Comparison of ENCODE assay signal across 28 cellular contexts in the genomic region with DNA sequence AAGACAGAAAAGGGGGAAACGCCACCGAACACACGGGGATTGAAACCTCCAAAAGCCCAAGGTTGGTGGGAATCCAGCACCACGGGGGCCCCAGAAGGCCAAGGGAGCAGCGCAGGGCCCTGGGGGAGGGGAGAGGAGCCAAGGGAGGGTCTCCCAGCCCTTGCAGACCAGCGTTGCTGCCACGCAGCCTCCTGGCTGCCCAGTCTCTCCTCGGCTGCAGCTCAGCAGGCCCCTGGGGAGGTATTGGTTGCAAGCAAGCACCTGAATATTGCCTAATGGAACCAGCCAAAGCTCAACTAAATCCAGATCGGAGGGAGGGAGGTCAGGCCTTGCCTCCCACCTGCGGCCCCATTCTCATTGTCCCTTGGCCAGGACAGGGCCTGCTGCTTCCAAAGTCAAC.
"Had no signal": no experiment of that assay in that cellular context is flagged by ENCODE, and none has a peak within 500 bp of the region (broad histone marks: within the 10 kb centered on the region; RNA-seq: fewer than 3 reads in every experiment).

No MANE protein-coding gene starts in this region.

- H3K36me3 Mint-ChIP-seq: natural killer cell, neural progenitor cell, type B pancreatic cell had no signal

- DNase-seq: naive thymus-derived CD4-positive, alpha-beta T cell; natural killer cell; occipital lobe; ovary; psoas muscle; right cardiac atrium; sigmoid colon; small intestine; stimulated activated CD4-positive, alpha-beta T cell treated with anti-CD3 and anti-CD28 coated beads, Interleukin-15, amount 100 ng/mL, for 24 hours; stimulated activated CD4-positive, alpha-beta T cell treated with anti-CD3 and anti-CD28 coated beads, Interleukin-2, amount 100 ng/mL, for 24 hours; stimulated activated CD4-positive, alpha-beta T cell treated with anti-CD3 and anti-CD28 coated beads, Interleukin-2, amount 100 ng/mL, for 48 hours; stimulated activated CD4-positive, alpha-beta T cell treated with anti-CD3 and anti-CD28 coated beads, Interleukin-4, amount 100 ng/mL, for 24 hours; stimulated activated naive CD4-positive, alpha-beta T cell; stimulated activated naive CD8-positive, alpha-beta T cell treated with anti-CD3 and anti-CD28 coated beads, Interleukin-15, amount 100 ng/mL, for 72 hours; stimulated activated naive CD8-positive, alpha-beta T cell treated with anti-CD3 and anti-CD28 coated beads, Interleukin-15, Interleukin-2, amounts not matched to agents 100 U/mL and 50 U/mL, for 24 hours; substantia nigra; testis; tibial artery; transverse colon; uterus had no signal

- H3K27ac ChIP-seq: neural progenitor cell, ovary, parathyroid adenoma, psoas muscle, right lobe of liver, sigmoid colon, suprapubic skin, testis, tibial artery, transverse colon, uterus had no signal

- H3K4me1 ChIP-seq: neural progenitor cell, parathyroid adenoma, psoas muscle, right lobe of liver, sigmoid colon, suprapubic skin, testis, tibial artery, uterus had no signal

- H3K9me3 ChIP-seq: ovary, psoas muscle, right lobe of liver, sigmoid colon, suprapubic skin, testis, tibial artery, transverse colon, uterus had no signal

- H3K4me3 ChIP-seq: neural progenitor cell, ovary, psoas muscle, right lobe of liver, sigmoid colon, suprapubic skin, tibial artery, transverse colon, uterus had no signal

- H3K4me3 Mint-ChIP-seq: naive thymus-derived CD4-positive, alpha-beta T cell; natural killer cell; nephron; neural progenitor cell; stimulated activated memory B cell treated with anti-CD40 and anti-IgM and Interleukin-4, amounts not matched to agents 10 μg/mL and 1 μg/mL and 100 μg/mL, for 72 hours; stimulated activated naive CD8-positive, alpha-beta T cell treated with anti-CD3 and anti-CD28 coated beads, Interleukin-15, amount 100 ng/mL, for 72 hours; type B pancreatic cell had no signal

- H3K36me3 ChIP-seq: neural progenitor cell, ovary, right lobe of liver, sigmoid colon, suprapubic skin, tibial artery, transverse colon, uterus had no signal

- H3K4me2 ChIP-seq: neural progenitor cell had no signal

- H3K4me1 Mint-ChIP-seq: neural progenitor cell had no signal

- H3K27ac Mint-ChIP-seq: nephron; neural progenitor cell; progenitor cell of endocrine pancreas; stimulated activated memory B cell treated with anti-CD40 and anti-IgM and Interleukin-4, amounts not matched to agents 10 μg/mL and 1 μg/mL and 100 μg/mL, for 72 hours; stimulated activated naive CD8-positive, alpha-beta T cell treated with anti-CD3 and anti-CD28 coated beads, Interleukin-15, amount 100 ng/mL, for 72 hours; type B pancreatic cell had no signal

- H3K27me3 Mint-ChIP-seq: naive thymus-derived CD4-positive, alpha-beta T cell; progenitor cell of endocrine pancreas; stimulated activated memory B cell treated with anti-CD40 and anti-IgM and Interleukin-4, amounts not matched to agents 10 μg/mL and 1 μg/mL and 100 μg/mL, for 72 hours; stimulated activated naive CD8-positive, alpha-beta T cell treated with anti-CD3 and anti-CD28 coated beads, Interleukin-15, amount 100 ng/mL, for 72 hours; type B pancreatic cell had no signal

- H3K27me3 ChIP-seq: neural progenitor cell, ovary, right lobe of liver, sigmoid colon, suprapubic skin, testis, tibial artery, transverse colon, uterus had no signal

- H2AFZ ChIP-seq: neural progenitor cell, parathyroid adenoma had no signal

- H3K9ac ChIP-seq: neural progenitor cell, parathyroid adenoma had no signal

- H3K9me3 Mint-ChIP-seq: natural killer cell; nephron; neural progenitor cell; stimulated activated memory B cell treated with anti-CD40 and anti-IgM and Interleukin-4, amounts not matched to agents 10 μg/mL and 1 μg/mL and 100 μg/mL, for 72 hours; stimulated activated naive CD8-positive, alpha-beta T cell treated with anti-CD3 and anti-CD28 coated beads, Interleukin-15, amount 100 ng/mL, for 72 hours; type B pancreatic cell had no signal

- ATAC-seq: naive thymus-derived CD4-positive, alpha-beta T cell; natural killer cell; psoas muscle; right lobe of liver; stimulated activated naive CD8-positive, alpha-beta T cell treated with anti-CD3 and anti-CD28 coated beads, Interleukin-15, Interleukin-2, amounts not matched to agents 100 U/mL and 50 U/mL, for 24 hours had no signal
